ENCODE assay signal across 9 cellular contexts in the genomic region with DNA sequence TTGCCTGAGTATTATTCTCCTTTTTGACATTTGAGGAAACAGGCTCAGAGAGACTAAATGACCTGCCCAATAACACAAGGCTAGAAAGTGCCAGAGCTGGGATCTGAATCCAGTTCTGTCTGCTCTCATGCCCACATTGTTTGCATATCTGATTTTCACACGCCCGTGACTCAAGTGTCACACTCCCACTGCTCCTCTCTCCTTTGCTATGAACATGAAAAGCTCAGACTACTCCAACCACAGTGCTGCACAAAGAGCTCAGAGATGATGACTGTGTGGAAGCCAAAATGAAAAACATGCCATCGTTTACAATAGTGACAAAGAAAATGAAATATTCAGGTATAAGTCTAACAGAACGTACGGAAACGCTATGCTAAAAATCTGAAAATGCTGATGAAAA.
DNase-seq lines count a peak whose midpoint lies in the region; ATAC-seq lines count a peak whose summit lies in the region.
"Had no signal": no experiment of that assay in that cellular context is flagged by ENCODE, and none has a peak within 500 bp of the region (broad histone marks: within the 10 kb centered on the region; RNA-seq: fewer than 3 reads in every experiment).

No MANE protein-coding gene starts in this region.

- H3K27ac ChIP-seq in naive thymus-derived CD4-positive, alpha-beta T cell (ENCODE audit: low read depth, low read length) = no peak overlapping the region
- H3K27ac ChIP-seq: BLaER1 had no signal

- H3K27ac Mint-ChIP-seq in naive thymus-derived CD4-positive, alpha-beta T cell = peak overlapping the region in 8 of 9 donors; percentile 7 to 83 (median 42)

- H3K27me3 Mint-ChIP-seq in naive thymus-derived CD4-positive, alpha-beta T cell = no peaks in the 10 kb centered on the region

- H3K4me1 ChIP-seq in naive thymus-derived CD4-positive, alpha-beta T cell (ENCODE audit: control insufficient read depth in 2 of 2, insufficient read depth in 2 of 2, low read length in 2 of 2) = peaks cover 16 to 25% of the 10 kb centered on the region in 2 donors

- no peak overlapping the region for H3K4me3 ChIP-seq in naive thymus-derived CD4-positive, alpha-beta T cell (ENCODE audit: low read length)
- H3K4me3 ChIP-seq: BLaER1 had no signal

- H3K36me3 Mint-ChIP-seq in naive thymus-derived CD4-positive, alpha-beta T cell = peaks cover 10 to 45% (median 28%) of the 10 kb centered on the region in 5 donors

- H3K9me3 ChIP-seq in naive thymus-derived CD4-positive, alpha-beta T cell (ENCODE audit: control insufficient read depth in 2 of 3, low read length in 3 of 3) = no peaks in the 10 kb centered on the region
- H3K9me3 ChIP-seq: BLaER1 had no signal

- peak; percentile 36 for ATAC-seq in naive thymus-derived CD4-positive, alpha-beta T cell
- ATAC-seq in GM18870 (IDR thresholded peaks at IDR 0.05; ENCODE audit: unreplicated experiment) (no peak), GM21825 (IDR thresholded peaks at IDR 0.05; ENCODE audit: unreplicated experiment) (no peak)

- peak; percentile 47 for DNase-seq in stimulated activated naive CD4-positive, alpha-beta T cell treated with Interleukin-2 at 50 U/mL for 16 hours (lab: John Stamatoyannopoulos, UW)
- DNase-seq in stimulated activated naive CD4-positive, alpha-beta T cell (lab: John Stamatoyannopoulos, UW) = no peak
- DNase-seq in activated T-cell treated with anti-CD3 and anti-CD28 coated beads for 4 hours = peak; percentile 21
- peak in 1 of 9 donors; percentile 61 for DNase-seq in naive thymus-derived CD4-positive, alpha-beta T cell
- DNase-seq in NCI-H2227 treated with DMSO at 0.1 percent for 48 hours (lab: John Stamatoyannopoulos, UW) = no peak
- no peak for DNase-seq in SW 1271 (lab: John Stamatoyannopoulos, UW)

- H3K27me3 ChIP-seq in naive thymus-derived CD4-positive, alpha-beta T cell (ENCODE audit: control insufficient read depth in 2 of 2, insufficient read depth in 2 of 2, low read length in 2 of 2) = no peaks in the 10 kb centered on the region
- H3K27me3 ChIP-seq: BLaER1 had no signal

- H3K36me3 ChIP-seq in naive thymus-derived CD4-positive, alpha-beta T cell (ENCODE audit: control insufficient read depth in 2 of 3, insufficient read depth in 3 of 3, low read length in 3 of 3) = peaks cover 0 to 12% (median 0%) of the 10 kb centered on the region in 3 experiments

- intact Hi-C loops in naive thymus-derived CD4-positive, alpha-beta T cell (cut with micrococcal nuclease) = loop anchor here in 1 of 2 donors (10.0 kb wide), 1 partner anchor 49 kb away; no protein-coding TSS in a partner anchor

- peak overlapping the region in 4 of 10 donors; percentile 5 to 58 (median 32) for H3K4me3 Mint-ChIP-seq in naive thymus-derived CD4-positive, alpha-beta T cell

- H3K9me3 Mint-ChIP-seq in naive thymus-derived CD4-positive, alpha-beta T cell = peaks cover 0 to 3% (median 0%) of the 10 kb centered on the region in 11 donors

- POLR2A ChIA-PET in naive thymus-derived CD4-positive, alpha-beta T cell (lab: Charles Lee) = interaction anchor here (0.7 to 1.6 kb wide), 4 partner anchors 18 to 64 kb away, joined by 3 to 5 read pairs (median 4); no protein-coding TSS in a partner anchor

- CTCF ChIA-PET in naive thymus-derived CD4-positive, alpha-beta T cell (lab: Charles Lee) = interaction anchor here (0.6 to 1.5 kb wide), 2 partner anchors 18 to 1739 kb away, joined by 3 to 4 read pairs; no protein-coding TSS in a partner anchor

- H3K4me1 Mint-ChIP-seq in naive thymus-derived CD4-positive, alpha-beta T cell = peaks cover 32 to 72% (median 57%) of the 10 kb centered on the region in 7 donors

Comparison
In these comparisons a context has a peak if more than half of its experiments do, and no peak if none do; other contexts are left out.
1. DNase-seq: peak in stimulated activated naive CD4-positive, alpha-beta T cell treated with Interleukin-2 at 50 U/mL for 16 hours (single experiment) and activated T-cell treated with anti-CD3 and anti-CD28 coated beads for 4 hours (single experiment); none in stimulated activated naive CD4-positive, alpha-beta T cell (0 of 6), NCI-H2227 treated with DMSO at 0.1 percent for 48 hours (single experiment) and SW 1271 (0 of 2).